ENCODE assay signal across 8 cellular contexts in the genomic region with DNA sequence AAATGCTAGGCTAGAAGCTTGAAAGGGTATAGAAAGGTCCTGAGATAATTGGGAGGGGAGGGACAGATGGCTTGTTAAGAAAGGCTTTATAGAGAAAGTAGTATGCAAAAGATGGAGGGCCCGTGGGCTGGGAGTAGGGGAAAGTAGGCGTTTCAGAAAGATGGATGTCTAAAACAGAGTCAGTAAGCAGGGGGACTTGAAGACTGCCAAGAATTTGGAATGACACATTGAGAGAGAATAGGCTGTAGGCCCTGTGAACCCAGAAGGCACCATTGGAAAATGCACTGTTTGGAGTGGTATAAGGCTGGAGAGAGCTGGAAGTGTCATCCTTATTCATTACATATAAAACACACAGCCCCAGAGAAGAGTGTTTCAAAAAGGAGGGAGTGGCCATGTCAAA. TPM values are rescaled to one million over a fixed set of nuclear protein-coding genes. Genes with fewer than 3 reads are reported as not detected.
A peak's percentile ranks its signal among the peaks of the same experiment; 100 is the strongest.
DNase-seq lines count a peak whose midpoint lies in the region; ATAC-seq and TF ChIP-seq lines count a peak whose summit lies in the region.

No MANE protein-coding gene starts in this region.

- 10 to 11% methylated on average over 2 of the region's 2 CpGs for WGBS in mesodermal cell (ENCODE audit: insufficient coverage in 2 of 2), 2 experiments

- H3K4me1 ChIP-seq in mesodermal cell (ENCODE audit: control insufficient read depth, insufficient read depth, low read length, poor library complexity, severe bottlenecking), result peaks cover 4% of the 10 kb centered on the region

- peak; percentile 2 for DNase-seq in NCI-H1436 (lab: John Stamatoyannopoulos, UW)
- DNase-seq in NCI-H1436 treated with DMSO at 0.1 percent for 48 hours (lab: John Stamatoyannopoulos, UW), result no peak
- DNase-seq in NCI-H82 treated with DMSO at 0.1 percent for 48 hours (lab: John Stamatoyannopoulos, UW; ENCODE audit: unreplicated experiment), result peak; percentile 14
- peak; percentile 19 for DNase-seq in cerebellar cortex (ENCODE audit: low spot score)
- no peak for DNase-seq in GM10248 (ENCODE audit: extremely low spot score)

- POLR2A ChIA-PET in GM10248 (lab: Yijun Ruan, JAX), result no interaction called here

- no peak for ATAC-seq in GM18502 (IDR thresholded peaks at IDR 0.05; ENCODE audit: poor library complexity, unreplicated experiment)
- no peak for ATAC-seq in HG02678 (IDR thresholded peaks at IDR 0.05; ENCODE audit: unreplicated experiment)

- H3K27ac ChIP-seq in mesodermal cell (ENCODE audit: low read depth, low read length, severe bottlenecking), result no peak overlapping the region

- H3K9me3 ChIP-seq in mesodermal cell (ENCODE audit: control insufficient read depth, low read length), result no peaks in the 10 kb centered on the region

- H3K4me3 ChIP-seq in mesodermal cell (ENCODE audit: extremely low read depth, insufficient read depth, low read length, poor library complexity, severe bottlenecking), result peak overlapping the region; percentile 99

- no peak for TF ChIP-seq CTCF in GM10248 (IDR thresholded peaks at IDR 0.05; ENCODE audit: control extremely low read depth, extremely low read depth, low read depth, missing control alignments)

- H3K36me3 ChIP-seq in mesodermal cell (ENCODE audit: control insufficient read depth, insufficient read depth, low read length), result peaks cover 44% of the 10 kb centered on the region

- CTCF ChIA-PET in GM10248 (lab: Yijun Ruan, JAX), result interaction anchor here (1.4 kb wide), 1 partner anchor 9 kb away, joined by 3 read pairs; no protein-coding TSS in a partner anchor

RNA-seq across cellular contexts. Expression of gene PSMG2, which starts 0.9 kb away (rescaled TPM):
- 114 TPM for polyA plus RNA-seq in mesodermal cell (2013, experiment 1 of 2)
- 127 TPM for polyA plus RNA-seq in mesodermal cell (2013, experiment 2 of 2)

RNA-seq across cellular contexts. Expression of gene CEP76, which starts 1.2 kb away (rescaled TPM):
- polyA plus RNA-seq in mesodermal cell (2013, experiment 1 of 2), result 15.4 TPM
- 14.0 TPM for polyA plus RNA-seq in mesodermal cell (2013, experiment 2 of 2)

RNA-seq across cellular contexts. Expression of gene SPIRE1, which starts 45.8 kb away (rescaled TPM):
- 16.2 TPM for polyA plus RNA-seq in mesodermal cell (2013, experiment 1 of 2)
- polyA plus RNA-seq in mesodermal cell (2013, experiment 2 of 2), result 19.0 TPM

Comparison
In these comparisons a context has a peak if more than half of its experiments do, and no peak if none do; other contexts are left out.
1. DNase-seq: peak in NCI-H1436 (single experiment), NCI-H82 treated with DMSO at 0.1 percent for 48 hours (single experiment) and cerebellar cortex (single experiment); none in NCI-H1436 treated with DMSO at 0.1 percent for 48 hours (single experiment) and GM10248 (single experiment).